20 cellular contexts compared by ENCODE assay signal in the genomic region with DNA sequence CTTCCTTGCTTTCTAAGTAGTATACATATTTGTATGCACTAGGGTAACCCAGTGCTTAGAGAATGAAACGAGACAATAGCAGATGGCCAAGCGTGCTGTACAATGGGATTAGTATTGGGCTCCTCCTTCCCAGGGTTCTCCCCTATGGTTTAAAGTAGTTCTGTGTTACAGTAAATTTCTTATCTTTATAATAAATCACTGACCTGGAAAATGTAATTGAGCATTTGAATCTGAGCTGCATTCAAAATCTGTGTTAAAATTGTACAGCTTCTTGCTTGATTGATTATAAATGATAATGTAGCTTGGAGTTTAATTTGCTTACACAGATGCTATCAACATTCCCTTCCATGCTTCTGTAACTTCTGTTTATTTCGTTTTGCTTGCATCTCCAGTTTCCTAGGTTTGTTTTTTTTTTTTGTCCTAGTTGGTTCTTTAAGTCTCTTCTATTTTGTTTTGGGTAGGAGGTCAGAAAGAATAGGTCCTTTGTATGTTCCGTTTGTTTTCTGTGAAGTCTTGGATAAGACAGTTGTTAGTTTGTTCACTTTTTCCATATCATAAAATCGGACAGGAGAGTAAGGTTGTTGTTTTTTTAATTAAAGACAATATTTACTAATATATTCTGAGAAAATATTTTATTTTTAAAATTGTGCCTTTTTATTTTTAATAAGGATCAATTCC.
A peak's percentile ranks its signal among the peaks of the same experiment; 100 is the strongest.
DNase-seq lines count a peak whose midpoint lies in the region; TF ChIP-seq lines count a peak whose summit lies in the region.
"Had no signal": no experiment of that assay in that cellular context is flagged by ENCODE, and none has a peak within 500 bp of the region (broad histone marks: within the 10 kb centered on the region; RNA-seq: fewer than 3 reads in every experiment).

No MANE protein-coding gene starts in this region.

- POLR2A ChIA-PET in HEK293 (lab: Yijun Ruan, JAX) = no interaction called here

- H3K4me3 ChIP-seq in HEK293 (ENCODE audit: low read depth, low read length) = no peak overlapping the region
- H3K4me3 ChIP-seq: adrenal gland, prostate gland, spleen had no signal

- no peaks in the 10 kb centered on the region for H3K9me3 ChIP-seq in HEK293 (ENCODE audit: control insufficient read depth, insufficient read depth, low read depth, low read length)
- H3K9me3 ChIP-seq: adrenal gland, prostate gland, spleen had no signal

- H3K27ac ChIP-seq in HEK293 (ENCODE audit: extremely low read depth, low read depth, low read length) (no peak overlapping the region), caudate nucleus (ENCODE audit: low read depth, low read length) (peak overlapping the region; percentile 53)
- H3K27ac ChIP-seq: adrenal gland, prostate gland, spleen had no signal

- H3K4me1 ChIP-seq in HEK293 (ENCODE audit: control insufficient read depth, insufficient read depth, low read length) = peaks cover 10% of the 10 kb centered on the region; the same call in 1 of the 2 replicates
- H3K4me1 ChIP-seq: adrenal gland had no signal

- H3K27ac Mint-ChIP-seq in progenitor cell of endocrine pancreas = peak overlapping the region; percentile 58
- H3K27ac Mint-ChIP-seq: activated B cell treated with CpG ODN at 0.5 μM for 24 hours; activated T-helper 2 cell treated with anti-CD3 and anti-CD28 coated beads, Interferon-gamma antibody, Interleukin-2, Interleukin-4, amounts not matched to agents 10 μg/mL and 5 μg/mL and 100 μg/mL, durations not matched to agents 14 hours and 24 hours and 36 hours; H9; stimulated activated effector memory CD8-positive, alpha-beta T cell treated with anti-CD3 and anti-CD28 coated beads, Interleukin-12 subunit alpha, Interleukin-12 subunit beta, amount 100 ng/mL, for 72 hours had no signal

- no peaks in the 10 kb centered on the region for H3K36me3 ChIP-seq in HEK293 (ENCODE audit: control insufficient read depth in 2 of 2, insufficient read depth in 1 of 2, low read length in 2 of 2)
- H3K36me3 ChIP-seq: adrenal gland, prostate gland had no signal

- peaks cover 17% of the 10 kb centered on the region for H3K9me3 Mint-ChIP-seq in progenitor cell of endocrine pancreas (ENCODE audit: low read depth)
- H3K9me3 Mint-ChIP-seq: activated B cell treated with CpG ODN at 0.5 μM for 24 hours; activated T-helper 2 cell treated with anti-CD3 and anti-CD28 coated beads, Interferon-gamma antibody, Interleukin-2, Interleukin-4, amounts not matched to agents 10 μg/mL and 5 μg/mL and 100 μg/mL, durations not matched to agents 14 hours and 24 hours and 36 hours; H9; stimulated activated effector memory CD8-positive, alpha-beta T cell treated with anti-CD3 and anti-CD28 coated beads, Interleukin-12 subunit alpha, Interleukin-12 subunit beta, amount 100 ng/mL, for 72 hours had no signal

- H3K27me3 Mint-ChIP-seq in progenitor cell of endocrine pancreas = no peaks in the 10 kb centered on the region
- H3K27me3 Mint-ChIP-seq: activated B cell treated with CpG ODN at 0.5 μM for 24 hours, naive B cell had no signal

- H3K4me3 Mint-ChIP-seq in progenitor cell of endocrine pancreas (ENCODE audit: low read depth) = no peak overlapping the region
- H3K4me3 Mint-ChIP-seq: H9; stimulated activated effector memory CD8-positive, alpha-beta T cell treated with anti-CD3 and anti-CD28 coated beads, Interleukin-12 subunit alpha, Interleukin-12 subunit beta, amount 100 ng/mL, for 72 hours had no signal

- CTCF ChIA-PET in HEK293 (lab: Yijun Ruan, JAX) = no interaction called here

- DNase-seq in NCI-H446 (lab: John Stamatoyannopoulos, UW) (peak; percentile 26 to 65), caudate nucleus (lab: John Stamatoyannopoulos, UW) (peak in 2 of 61 donors; percentile 1 to 3), progenitor cell of endocrine pancreas (ENCODE audit: low spot score, unreplicated experiment) (no peak), NCI-H1436 treated with DMSO at 0.1 percent for 48 hours (lab: John Stamatoyannopoulos, UW) (no peak), anterior cingulate cortex (lab: John Stamatoyannopoulos, UW) (no peak), amniotic stem cell (lab: John Stamatoyannopoulos, UW) (no peak), germinal center (ENCODE audit: low spot score) (no peak)
- DNase-seq: activated B cell treated with CpG ODN at 0.5 μM for 24 hours, adrenal gland, DMS153, foreskin fibroblast, H9, naive B cell, spleen, SW 1271, trophoblast cell had no signal

- peaks cover 10% of the 10 kb centered on the region for H3K4me1 Mint-ChIP-seq in progenitor cell of endocrine pancreas (ENCODE audit: low read depth)
- H3K4me1 Mint-ChIP-seq: H9; stimulated activated effector memory CD8-positive, alpha-beta T cell treated with anti-CD3 and anti-CD28 coated beads, Interleukin-12 subunit alpha, Interleukin-12 subunit beta, amount 100 ng/mL, for 72 hours had no signal

- H3K36me3 Mint-ChIP-seq in progenitor cell of endocrine pancreas (ENCODE audit: insufficient read depth) = peaks cover 36% of the 10 kb centered on the region
- H3K36me3 Mint-ChIP-seq: stimulated activated effector memory CD8-positive, alpha-beta T cell treated with anti-CD3 and anti-CD28 coated beads, Interleukin-12 subunit alpha, Interleukin-12 subunit beta, amount 100 ng/mL, for 72 hours had no signal

- no peak for TF ChIP-seq CTCF in HEK293 (tag by site-specific recombination; IDR thresholded peaks at IDR 0.05)
- no peak for TF ChIP-seq CTCF in progenitor cell of endocrine pancreas (IDR thresholded peaks at IDR 0.05; ENCODE audit: unreplicated experiment)

TF ChIP-seq in HEK293, 187 proteins besides CTCF, POLR2A, EP300 and RAD21:
- TF ChIP-seq, protein P1, sequence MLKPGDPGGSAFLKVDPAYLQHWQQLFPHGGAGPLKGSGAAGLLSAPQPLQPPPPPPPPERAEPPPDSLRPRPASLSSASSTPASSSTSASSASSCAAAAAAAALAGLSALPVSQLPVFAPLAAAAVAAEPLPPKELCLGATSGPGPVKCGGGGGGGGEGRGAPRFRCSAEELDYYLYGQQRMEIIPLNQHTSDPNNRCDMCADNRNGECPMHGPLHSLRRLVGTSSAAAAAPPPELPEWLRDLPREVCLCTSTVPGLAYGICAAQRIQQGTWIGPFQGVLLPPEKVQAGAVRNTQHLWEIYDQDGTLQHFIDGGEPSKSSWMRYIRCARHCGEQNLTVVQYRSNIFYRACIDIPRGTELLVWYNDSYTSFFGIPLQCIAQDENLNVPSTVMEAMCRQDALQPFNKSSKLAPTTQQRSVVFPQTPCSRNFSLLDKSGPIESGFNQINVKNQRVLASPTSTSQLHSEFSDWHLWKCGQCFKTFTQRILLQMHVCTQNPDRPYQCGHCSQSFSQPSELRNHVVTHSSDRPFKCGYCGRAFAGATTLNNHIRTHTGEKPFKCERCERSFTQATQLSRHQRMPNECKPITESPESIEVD (tag by site-specific recombination; IDR thresholded peaks at IDR 0.05) = peak; percentile 68
- no peak for TF ChIP-seq EGR2 (tag by site-specific recombination; IDR thresholded peaks at IDR 0.05; ENCODE audit: low read depth)
- peak; percentile 73 for TF ChIP-seq OSR2 (tag by site-specific recombination; IDR thresholded peaks at IDR 0.05)
- TF ChIP-seq ZIC2 (tag by site-specific recombination; IDR thresholded peaks at IDR 0.05) = no peak
- TF ChIP-seq ZFP69B (tag by site-specific recombination; IDR thresholded peaks at IDR 0.05) = no peak
- TF ChIP-seq ZNF658 (tag by site-specific recombination; IDR thresholded peaks at IDR 0.05) = no peak
- no peak for TF ChIP-seq ZNF561 (tag by site-specific recombination; IDR thresholded peaks at IDR 0.05; ENCODE audit: borderline replicate concordance)
- no peak for TF ChIP-seq SP2 (tag by site-specific recombination; IDR thresholded peaks at IDR 0.05)

Comparison
In these comparisons a context has a peak if more than half of its experiments do, and no peak if none do; other contexts are left out.
1. DNase-seq: peak in NCI-H446 (2 of 2); none in progenitor cell of endocrine pancreas (single experiment), NCI-H1436 treated with DMSO at 0.1 percent for 48 hours (single experiment), anterior cingulate cortex (0 of 58), amniotic stem cell (single experiment) and germinal center (single experiment).